ENCODE assay signal across 2 cellular contexts in the genomic region with DNA sequence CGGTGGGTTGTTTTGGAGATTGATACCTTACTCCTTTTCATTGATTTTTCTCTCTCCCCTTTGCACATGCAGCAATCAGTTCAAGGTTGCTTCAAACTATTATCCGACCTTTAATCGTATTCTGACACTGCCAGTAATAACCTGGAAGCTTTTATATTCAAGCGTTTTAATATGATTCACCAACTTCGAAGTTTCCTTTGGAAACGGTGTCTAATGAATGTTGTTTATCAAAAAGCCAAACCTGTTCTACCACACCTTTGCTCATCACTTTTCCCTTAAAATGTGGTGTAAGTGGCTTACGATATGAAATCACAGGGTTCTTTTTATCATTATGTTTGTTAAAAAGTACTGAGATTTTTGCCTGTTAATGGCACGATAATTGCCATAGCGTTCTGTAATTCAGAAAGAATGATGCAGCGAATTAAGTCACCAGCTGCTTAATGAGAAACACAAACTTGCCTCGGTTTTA.
TF ChIP-seq lines count a peak whose summit lies in the region.

No MANE protein-coding gene starts in this region.

TF ChIP-seq in HCT116, 20 proteins besides CTCF, POLR2A, EP300 and RAD21:
- TF ChIP-seq ZFX (IDR thresholded peaks at IDR 0.05) (no peak), EZH2 (IDR thresholded peaks at IDR 0.05) (no peak), SIN3A (IDR thresholded peaks at IDR 0.05; ENCODE audit: low read depth) (no peak), SP1 (IDR thresholded peaks at IDR 0.05; ENCODE audit: low read depth) (no peak), MAX (IDR thresholded peaks at IDR 0.05) (no peak), CEBPB (IDR thresholded peaks at IDR 0.05; ENCODE audit: low read depth) (no peak)

TF ChIP-seq in K562, 482 proteins besides CTCF, POLR2A, EP300 and RAD21 (continues in another document):
- TF ChIP-seq ZNF778 (CRISPR knock-in tag; IDR thresholded peaks at IDR 0.05): no peak
- TF ChIP-seq TAF1 (IDR thresholded peaks at IDR 0.05; ENCODE audit: control insufficient read depth, extremely low read depth, insufficient read depth, low read length, severe bottlenecking): no peak
- TF ChIP-seq, protein P1, sequence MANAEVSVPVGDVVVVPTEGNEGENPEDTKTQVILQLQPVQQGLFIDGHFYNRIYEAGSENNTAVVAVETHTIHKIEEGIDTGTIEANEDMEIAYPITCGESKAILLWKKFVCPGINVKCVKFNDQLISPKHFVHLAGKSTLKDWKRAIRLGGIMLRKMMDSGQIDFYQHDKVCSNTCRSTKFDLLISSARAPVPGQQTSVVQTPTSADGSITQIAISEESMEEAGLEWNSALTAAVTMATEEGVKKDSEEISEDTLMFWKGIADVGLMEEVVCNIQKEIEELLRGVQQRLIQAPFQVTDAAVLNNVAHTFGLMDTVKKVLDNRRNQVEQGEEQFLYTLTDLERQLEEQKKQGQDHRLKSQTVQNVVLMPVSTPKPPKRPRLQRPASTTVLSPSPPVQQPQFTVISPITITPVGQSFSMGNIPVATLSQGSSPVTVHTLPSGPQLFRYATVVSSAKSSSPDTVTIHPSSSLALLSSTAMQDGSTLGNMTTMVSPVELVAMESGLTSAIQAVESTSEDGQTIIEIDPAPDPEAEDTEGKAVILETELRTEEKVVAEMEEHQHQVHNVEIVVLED (CRISPR knock-in tag; IDR thresholded peaks at IDR 0.05): no peak
- no peak for TF ChIP-seq KDM2B (CRISPR knock-in tag; IDR thresholded peaks at IDR 0.05)
- no peak for TF ChIP-seq BRCA1 (IDR thresholded peaks at IDR 0.05)
- no peak for TF ChIP-seq BRCA1 (CRISPR knock-in tag; IDR thresholded peaks at IDR 0.05)
- no peak for TF ChIP-seq CTBP1 (IDR thresholded peaks at IDR 0.05; ENCODE audit: borderline replicate concordance)
- TF ChIP-seq ASH1L (IDR thresholded peaks at IDR 0.05; ENCODE audit: borderline replicate concordance, low read depth, partially characterized antibody): no peak
- TF ChIP-seq NELFE (IDR thresholded peaks at IDR 0.05; ENCODE audit: insufficient read depth, insufficient read length): no peak
- no peak for TF ChIP-seq ZNF449 (CRISPR knock-in tag; IDR thresholded peaks at IDR 0.05)
- TF ChIP-seq SRSF1 (IDR thresholded peaks at IDR 0.05; ENCODE audit: low read depth, low read length): no peak
- no peak for TF ChIP-seq ETV1 (tag; conservative IDR thresholded peaks at IDR 0.05; ENCODE audit: low read depth)
- TF ChIP-seq HDAC1 (IDR thresholded peaks at IDR 0.05): no peak
- TF ChIP-seq NR3C1 (CRISPR knock-in tag; IDR thresholded peaks at IDR 0.05): no peak
- TF ChIP-seq ZNF766 (CRISPR knock-in tag; conservative IDR thresholded peaks at IDR 0.05): no peak
- TF ChIP-seq ARID3A (IDR thresholded peaks at IDR 0.05; ENCODE audit: borderline replicate concordance, low read depth, low read length): no peak
- TF ChIP-seq NCOA2 (IDR thresholded peaks at IDR 0.05; ENCODE audit: partially characterized antibody in 2 of 2): no peak
- no peak for TF ChIP-seq CBX5 (IDR thresholded peaks at IDR 0.05; ENCODE audit: borderline replicate concordance, low read depth)
- TF ChIP-seq STAT6 (CRISPR knock-in tag; IDR thresholded peaks at IDR 0.05): no peak
- no peak for TF ChIP-seq RNF2 (IDR thresholded peaks at IDR 0.05)
- TF ChIP-seq ZNF23 (CRISPR knock-in tag; IDR thresholded peaks at IDR 0.05): no peak
- no peak for TF ChIP-seq OTX1 (CRISPR knock-in tag; IDR thresholded peaks at IDR 0.05)
- peak; percentile 50 for TF ChIP-seq KDM5B (IDR thresholded peaks at IDR 0.05; ENCODE audit: insufficient replicate concordance, low read depth, low read length)
- TF ChIP-seq ZBTB9 (CRISPR knock-in tag; IDR thresholded peaks at IDR 0.05): no peak
- no peak for TF ChIP-seq SREBF1 (IDR thresholded peaks at IDR 0.05; ENCODE audit: borderline replicate concordance, low read depth, low read length)
- TF ChIP-seq ZNF75A (CRISPR knock-in tag; IDR thresholded peaks at IDR 0.05): no peak
- no peak for TF ChIP-seq NFIX (CRISPR knock-in tag; IDR thresholded peaks at IDR 0.05; ENCODE audit: low read depth)
- no peak for TF ChIP-seq ZNF644 (tag; IDR thresholded peaks at IDR 0.05; ENCODE audit: low read depth)
- TF ChIP-seq, protein P2, sequence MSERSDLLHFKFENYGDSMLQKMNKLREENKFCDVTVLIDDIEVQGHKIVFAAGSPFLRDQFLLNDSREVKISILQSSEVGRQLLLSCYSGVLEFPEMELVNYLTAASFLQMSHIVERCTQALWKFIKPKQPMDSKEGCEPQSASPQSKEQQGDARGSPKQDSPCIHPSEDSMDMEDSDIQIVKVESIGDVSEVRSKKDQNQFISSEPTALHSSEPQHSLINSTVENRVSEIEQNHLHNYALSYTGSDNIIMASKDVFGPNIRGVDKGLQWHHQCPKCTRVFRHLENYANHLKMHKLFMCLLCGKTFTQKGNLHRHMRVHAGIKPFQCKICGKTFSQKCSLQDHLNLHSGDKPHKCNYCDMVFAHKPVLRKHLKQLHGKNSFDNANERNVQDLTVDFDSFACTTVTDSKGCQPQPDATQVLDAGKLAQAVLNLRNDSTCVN (CRISPR knock-in tag; IDR thresholded peaks at IDR 0.05): no peak
- TF ChIP-seq SRF (CRISPR knock-in tag; IDR thresholded peaks at IDR 0.05): no peak
- TF ChIP-seq ZFPM2 (CRISPR knock-in tag; IDR thresholded peaks at IDR 0.05): no peak
- TF ChIP-seq E2F5 (CRISPR knock-in tag; IDR thresholded peaks at IDR 0.05): no peak
- no peak for TF ChIP-seq PRPF4 (IDR thresholded peaks at IDR 0.05; ENCODE audit: insufficient read depth, low read depth, low read length, poor library complexity, severe bottlenecking)
- no peak for TF ChIP-seq SIX5 (IDR thresholded peaks at IDR 0.05; ENCODE audit: borderline replicate concordance in 1 of 2, insufficient read depth in 1 of 2, low read depth in 1 of 2, low read length in 2 of 2)
- no peak for TF ChIP-seq SMAD4 (CRISPR knock-in tag; conservative IDR thresholded peaks at IDR 0.05)
- TF ChIP-seq RFX1 (IDR thresholded peaks at IDR 0.05): peak; percentile 46
- TF ChIP-seq ZNF133 (CRISPR knock-in tag; IDR thresholded peaks at IDR 0.05): no peak
- TF ChIP-seq GTF2B (IDR thresholded peaks at IDR 0.05; ENCODE audit: extremely low read depth, insufficient read length): no peak
- TF ChIP-seq RBM34 (IDR thresholded peaks at IDR 0.05; ENCODE audit: borderline replicate concordance, insufficient read depth, low read length): no peak
- TF ChIP-seq TEAD4 (IDR thresholded peaks at IDR 0.05; ENCODE audit: low read length): 0 out of 2 replicates have a peak, but pooled peaks have one; percentile 5
- TF ChIP-seq TEAD4 (CRISPR knock-in tag; IDR thresholded peaks at IDR 0.05; ENCODE audit: borderline replicate concordance): no peak
- TF ChIP-seq ZBED1 (IDR thresholded peaks at IDR 0.05): no peak
- TF ChIP-seq ZNF282 (CRISPR knock-in tag; IDR thresholded peaks at IDR 0.05): no peak
- no peak for TF ChIP-seq RUNX1 (IDR thresholded peaks at IDR 0.05; ENCODE audit: low read depth)
- TF ChIP-seq POU5F1 (IDR thresholded peaks at IDR 0.05; ENCODE audit: borderline replicate concordance, low read depth, low read length, partially characterized antibody): no peak
- no peak for TF ChIP-seq NFIC (IDR thresholded peaks at IDR 0.05)
- TF ChIP-seq, protein P3, sequence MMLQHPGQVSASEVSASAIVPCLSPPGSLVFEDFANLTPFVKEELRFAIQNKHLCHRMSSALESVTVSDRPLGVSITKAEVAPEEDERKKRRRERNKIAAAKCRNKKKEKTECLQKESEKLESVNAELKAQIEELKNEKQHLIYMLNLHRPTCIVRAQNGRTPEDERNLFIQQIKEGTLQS (IDR thresholded peaks at IDR 0.05): no peak
- TF ChIP-seq, protein P3 (CRISPR knock-in tag; conservative IDR thresholded peaks at IDR 0.05): 0 out of 2 replicates have a peak, but pooled peaks have one; percentile 5
- TF ChIP-seq, protein P4, sequence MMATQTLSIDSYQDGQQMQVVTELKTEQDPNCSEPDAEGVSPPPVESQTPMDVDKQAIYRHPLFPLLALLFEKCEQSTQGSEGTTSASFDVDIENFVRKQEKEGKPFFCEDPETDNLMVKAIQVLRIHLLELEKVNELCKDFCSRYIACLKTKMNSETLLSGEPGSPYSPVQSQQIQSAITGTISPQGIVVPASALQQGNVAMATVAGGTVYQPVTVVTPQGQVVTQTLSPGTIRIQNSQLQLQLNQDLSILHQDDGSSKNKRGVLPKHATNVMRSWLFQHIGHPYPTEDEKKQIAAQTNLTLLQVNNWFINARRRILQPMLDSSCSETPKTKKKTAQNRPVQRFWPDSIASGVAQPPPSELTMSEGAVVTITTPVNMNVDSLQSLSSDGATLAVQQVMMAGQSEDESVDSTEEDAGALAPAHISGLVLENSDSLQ (IDR thresholded peaks at IDR 0.05): no peak
- no peak for TF ChIP-seq TEAD2 (tag; IDR thresholded peaks at IDR 0.05)
- no peak for TF ChIP-seq RBFOX2 (IDR thresholded peaks at IDR 0.05; ENCODE audit: low read depth, low read length)
- TF ChIP-seq ZNF174 (CRISPR knock-in tag; IDR thresholded peaks at IDR 0.05): no peak
- TF ChIP-seq ESRRB (CRISPR knock-in tag; IDR thresholded peaks at IDR 0.05; ENCODE audit: borderline replicate concordance): no peak
- no peak for TF ChIP-seq PHF20 (IDR thresholded peaks at IDR 0.05; ENCODE audit: partially characterized antibody)
